ENCODE assay signal across 1 cellular context in genomic region chr11:100734743-100735527, GRCh38.
TF ChIP-seq lines count a peak whose summit lies in the region.

No MANE protein-coding gene starts in this region.

TF ChIP-seq in K562, 482 proteins besides CTCF, POLR2A, EP300 and RAD21 (continued from another document):
- TF ChIP-seq TSHZ1 (CRISPR knock-in tag; IDR thresholded peaks at IDR 0.05), result no peak
- no peak for TF ChIP-seq ZNF518B (CRISPR knock-in tag; IDR thresholded peaks at IDR 0.05)
- TF ChIP-seq CHCHD3 (CRISPR knock-in tag; IDR thresholded peaks at IDR 0.05), result no peak
- TF ChIP-seq MGA (IDR thresholded peaks at IDR 0.05), result no peak
- TF ChIP-seq ARID2 (IDR thresholded peaks at IDR 0.05), result no peak
- TF ChIP-seq VEZF1 (CRISPR knock-in tag; IDR thresholded peaks at IDR 0.05), result no peak
- no peak for TF ChIP-seq RBM17 (IDR thresholded peaks at IDR 0.05; ENCODE audit: borderline replicate concordance, low read depth, low read length)
- no peak for TF ChIP-seq KDM1A (IDR thresholded peaks at IDR 0.05)
- no peak for TF ChIP-seq CLOCK (CRISPR knock-in tag; IDR thresholded peaks at IDR 0.05; ENCODE audit: borderline replicate concordance)
- TF ChIP-seq TBL1XR1 (IDR thresholded peaks at IDR 0.05; ENCODE audit: low read length in 2 of 2), result no peak
- TF ChIP-seq ZNF253 (CRISPR knock-in tag; conservative IDR thresholded peaks at IDR 0.05), result no peak
- no peak for TF ChIP-seq ZHX1 (conservative IDR thresholded peaks at IDR 0.05; ENCODE audit: low read length)
- no peak for TF ChIP-seq MECOM (CRISPR knock-in tag; IDR thresholded peaks at IDR 0.05)
- TF ChIP-seq ZNF23 (CRISPR knock-in tag; IDR thresholded peaks at IDR 0.05), result no peak
- TF ChIP-seq POLR3G (IDR thresholded peaks at IDR 0.05; ENCODE audit: extremely low read depth, insufficient read length, insufficient replicate concordance), result no peak
